Comparison of ENCODE assay signal across 17 cellular contexts in genomic region chr4:107442538-107443083, GRCh38.
DNase-seq lines count a peak whose midpoint lies in the region; ATAC-seq lines count a peak whose summit lies in the region.
"Had no signal": no experiment of that assay in that cellular context is flagged by ENCODE, and none has a peak within 500 bp of the region (broad histone marks: within the 10 kb centered on the region; RNA-seq: fewer than 3 reads in every experiment).

No MANE protein-coding gene starts in this region.

- no peak for ATAC-seq in GM19395 (IDR thresholded peaks at IDR 0.05; ENCODE audit: unreplicated experiment)
- ATAC-seq: A549, HCT116 had no signal

- DNase-seq in LHCN-M2 (ENCODE audit: low read depth), result peak; percentile 18
- peak; percentile 25 for DNase-seq in NCI-H526 treated with DMSO at 0.1 percent for 48 hours (lab: John Stamatoyannopoulos, UW)
- peak; percentile 2 for DNase-seq in left kidney (ENCODE audit: low read depth, low spot score)
- DNase-seq in islet precursor cell, result no peak
- DNase-seq in A172 (ENCODE audit: low spot score), result no peak
- no peak for DNase-seq in DMS153 (lab: John Stamatoyannopoulos, UW)
- DNase-seq: AML-193; Caco-2; CD4-positive, alpha-beta T cell; DMS79; GDM1; GOT3; H7; HFFc6 had no signal

Comparison
In these comparisons a context has a peak if more than half of its experiments do, and no peak if none do; other contexts are left out.
1. DNase-seq: peak in LHCN-M2 (single experiment), NCI-H526 treated with DMSO at 0.1 percent for 48 hours (single experiment) and left kidney (single experiment); none in islet precursor cell (single experiment), A172 (single experiment) and DMS153 (single experiment).